Comparison of ENCODE assay signal across 12 cellular contexts in genomic region chr2:233929352-233929843, GRCh38. TPM values are rescaled to one million over a fixed set of nuclear protein-coding genes. Genes with fewer than 3 reads are reported as not detected.
DNase-seq lines count a peak whose midpoint lies in the region; ATAC-seq lines count a peak whose summit lies in the region.
"Had no signal": no experiment of that assay in that cellular context is flagged by ENCODE, and none has a peak within 500 bp of the region (broad histone marks: within the 10 kb centered on the region; RNA-seq: fewer than 3 reads in every experiment).

No MANE protein-coding gene starts in this region.

- in situ Hi-C loops in SK-MEL-5 (cut with HindIII; ENCODE audit: low pct_unique_long_range_greater_than_20kb, low sequenced_read_pairs) = no loop called here

- no peak overlapping the region for H3K4me3 ChIP-seq in H7 (ENCODE audit: insufficient read depth, low read depth, low read length)
- H3K4me3 ChIP-seq: sigmoid colon, testis had no signal

- DNase-seq in COLO668 (lab: John Stamatoyannopoulos, UW; ENCODE audit: unreplicated experiment) = peak; percentile 7
- DNase-seq in H7 = peak; percentile 52
- peak; percentile 94 for DNase-seq in SK-MEL-5 (ENCODE audit: low read depth, low spot score)
- DNase-seq in left kidney (ENCODE audit: low read depth, low spot score) = peak; percentile 1
- no peak for DNase-seq in SKM-1 (lab: John Stamatoyannopoulos, UW; ENCODE audit: unreplicated experiment)
- DNase-seq in ureter (ENCODE audit: low spot score) = no peak
- no peak for DNase-seq in central memory CD4-positive, alpha-beta T cell
- DNase-seq: activated gamma-delta T cell, sigmoid colon, T-helper 1 cell had no signal

- H3K36me3 ChIP-seq in H7 (replicated peaks; ENCODE audit: control insufficient read depth, insufficient read depth, low read length) = no peaks in the 10 kb centered on the region
- H3K36me3 ChIP-seq: sigmoid colon had no signal

- no peak for ATAC-seq in HG03460 (IDR thresholded peaks at IDR 0.05; ENCODE audit: unreplicated experiment)

- no peaks in the 10 kb centered on the region for H3K27me3 ChIP-seq in H7 (ENCODE audit: control insufficient read depth, insufficient read depth, low read length)
- H3K27me3 ChIP-seq: testis had no signal

RNA-seq across cellular contexts. Expression of gene TRPM8, which starts 12.2 kb away (rescaled TPM):
- total RNA-seq in H7 (2014; rRNA removed; shearing (Covaris generic)) = 0.31 TPM in 1 of 2 replicates, not detected in the other
- 28.7 and 32.7 TPM in 2 replicates for total RNA-seq in SK-MEL-5 (2014; rRNA removed; shearing (Covaris generic))
- 53.2 and 74.4 TPM in 2 replicates for polyA plus RNA-seq in SK-MEL-5 (2015; cell fraction: cytosol; rRNA removed)
- 220 and 236 TPM in 2 replicates for polyA plus RNA-seq in SK-MEL-5 (2015; cell fraction: nucleus; rRNA removed)
- total RNA-seq in ureter = not detected
- total RNA-seq: sigmoid colon had no signal

Comparison
In these comparisons a context has a peak if more than half of its experiments do, and no peak if none do; other contexts are left out.
1. DNase-seq: peak in COLO668 (single experiment), H7 (single experiment), SK-MEL-5 (single experiment) and left kidney (single experiment); none in SKM-1 (single experiment), ureter (single experiment) and central memory CD4-positive, alpha-beta T cell (single experiment).
2. RNA of gene TRPM8, which starts 12.2 kb away (total RNA-seq): 28.7 to 32.7 TPM in SK-MEL-5; 0.31 TPM in H7 and not detected in ureter (single experiment); every median in the first group is over 10 times any median in the second.